ENCODE assay signal across 10 cellular contexts in genomic region chr9:137269231-137269772, GRCh38. TPM values are rescaled to one million over a fixed set of nuclear protein-coding genes. Genes with fewer than 3 reads are reported as not detected.
DNase-seq lines count a peak whose midpoint lies in the region; ATAC-seq and TF ChIP-seq lines count a peak whose summit lies in the region.
"Had no signal": no experiment of that assay in that cellular context is flagged by ENCODE, and none has a peak within 500 bp of the region (broad histone marks: within the 10 kb centered on the region; RNA-seq: fewer than 3 reads in every experiment).

No MANE protein-coding gene starts in this region.

- TF ChIP-seq EP300 in suprapubic skin (IDR thresholded peaks at IDR 0.05), result no peak

- no peaks in the 10 kb centered on the region for H3K27me3 ChIP-seq in adipocyte (replicated peaks; ENCODE audit: control insufficient read depth, insufficient read depth, low read length)
- no peaks in the 10 kb centered on the region for H3K27me3 ChIP-seq in suprapubic skin
- H3K27me3 ChIP-seq: cardiac muscle cell had no signal

- no peaks in the 10 kb centered on the region for H3K27me3 Mint-ChIP-seq in Calu3 (ENCODE audit: unreplicated experiment)
- no peaks in the 10 kb centered on the region for H3K27me3 Mint-ChIP-seq in activated T-cell treated with anti-CD3 and anti-CD28 coated beads, Interleukin-2, amount 50 U/mL, for 24 hours

- no peak overlapping the region for H3K27ac Mint-ChIP-seq in Calu3 (ENCODE audit: unreplicated experiment)
- no peak overlapping the region for H3K27ac Mint-ChIP-seq in activated T-cell treated with anti-CD3 and anti-CD28 coated beads, Interleukin-2, amount 50 U/mL, for 24 hours

- H3K27ac ChIP-seq in suprapubic skin, result peak overlapping the region; percentile 66
- H3K27ac ChIP-seq: cardiac muscle cell had no signal

- no TSS peak for BruUV-seq in Calu3 (replicated peaks; lab: Mats Ljungman, UMichigan)

- H3K4me1 Mint-ChIP-seq in Calu3 (ENCODE audit: low read depth, unreplicated experiment), result peaks cover 10% of the 10 kb centered on the region
- peaks cover 10% of the 10 kb centered on the region for H3K4me1 Mint-ChIP-seq in activated T-cell treated with anti-CD3 and anti-CD28 coated beads, Interleukin-2, amount 50 U/mL, for 24 hours (ENCODE audit: low read depth)

- TF ChIP-seq POLR2A in GM19099 (IDR thresholded peaks at IDR 0.05; ENCODE audit: extremely low read depth, insufficient read length, low read depth) (peak; percentile 42), suprapubic skin (IDR thresholded peaks at IDR 0.05) (no peak)

- H3K9ac ChIP-seq in adipocyte (ENCODE audit: low read length), result no peak overlapping the region

- TF ChIP-seq CTCF in suprapubic skin (IDR thresholded peaks at IDR 0.05) (no peak), Calu3 (IDR thresholded peaks at IDR 0.05; ENCODE audit: unreplicated experiment) (no peak)

- H3K4me3 Mint-ChIP-seq in Calu3 (ENCODE audit: low read depth, unreplicated experiment), result no peak overlapping the region
- no peak overlapping the region for H3K4me3 Mint-ChIP-seq in activated T-cell treated with anti-CD3 and anti-CD28 coated beads, Interleukin-2, amount 50 U/mL, for 24 hours

- peaks cover 48% of the 10 kb centered on the region for H3K36me3 ChIP-seq in adipocyte (ENCODE audit: control insufficient read depth, insufficient read depth, low read length, severe bottlenecking)
- H3K36me3 ChIP-seq in suprapubic skin, result peaks cover 54% of the 10 kb centered on the region

- intact Hi-C loops in Calu3 (cut with micrococcal nuclease; ENCODE audit: unreplicated experiment), result no loop called here

- CTCF ChIA-PET in Calu3 (lab: Charles Lee), result no interaction called here

- H3K9me3 Mint-ChIP-seq in Calu3 (ENCODE audit: low read depth, unreplicated experiment), result no peaks in the 10 kb centered on the region
- no peaks in the 10 kb centered on the region for H3K9me3 Mint-ChIP-seq in activated T-cell treated with anti-CD3 and anti-CD28 coated beads, Interleukin-2, amount 50 U/mL, for 24 hours

- H3K9me3 ChIP-seq in adipocyte (ENCODE audit: control insufficient read depth, low read length) (no peaks in the 10 kb centered on the region), suprapubic skin (no peaks in the 10 kb centered on the region)

- ATAC-seq in HG02938 (IDR thresholded peaks at IDR 0.05; ENCODE audit: unreplicated experiment), result no peak

- H3K4me3 ChIP-seq in adipocyte (ENCODE audit: low read length) (no peak overlapping the region), suprapubic skin (no peak overlapping the region)
- H3K4me3 ChIP-seq: cardiac muscle cell had no signal

- peaks cover 43% of the 10 kb centered on the region for H3K36me3 Mint-ChIP-seq in Calu3 (ENCODE audit: insufficient read depth, unreplicated experiment)
- peaks cover 78% of the 10 kb centered on the region for H3K36me3 Mint-ChIP-seq in activated T-cell treated with anti-CD3 and anti-CD28 coated beads, Interleukin-2, amount 50 U/mL, for 24 hours (ENCODE audit: low read depth)

- WGBS in suprapubic skin, result 41% methylated on average over 17 of the region's 17 CpGs

- DNase-seq in adipocyte (ENCODE audit: low read depth) (peak; percentile 35), iris pigment epithelial cell (ENCODE audit: low read depth) (peak; percentile 65), suprapubic skin (ENCODE audit: low spot score in 2 of 2) (peak in 1 of 2 donors; percentile 62), Calu3 (no peak), NCI-H524 treated with DMSO at 0.1 percent for 48 hours (lab: John Stamatoyannopoulos, UW) (no peak)
- DNase-seq in activated T-cell treated with anti-CD3 and anti-CD28 coated beads, Interleukin-2, amount 50 U/mL, for 24 hours, result no peak
- DNase-seq: activated CD4-positive, CD25-positive, alpha-beta regulatory T cell treated with anti-CD3 and anti-CD28 coated beads, Interleukin-2, amount 50 U/mL, for 72 hours had no signal

- H3K4me1 ChIP-seq in adipocyte (ENCODE audit: control insufficient read depth, insufficient read depth, low read length) (peaks cover 3% of the 10 kb centered on the region), suprapubic skin (peaks cover 48% of the 10 kb centered on the region)

RNA-seq across cellular contexts. Expression of gene TOR4A, which starts 8.2 kb away (rescaled TPM):
- total RNA-seq in suprapubic skin, result 1 to 10 TPM; 3.5 to 9.2 (median 4.4) TPM
- 51.8 and 60.2 TPM in 2 replicates for total RNA-seq in Calu3 (2022)

RNA-seq across cellular contexts. Expression of gene NELFB, which starts 14.2 kb away (rescaled TPM):
- total RNA-seq in suprapubic skin (10 to 100 TPM; 45.0 to 54.2 (median 50.9) TPM), Calu3 (2022) (41.8 and 43.5 TPM in 2 replicates)

RNA-seq across cellular contexts. Expression of gene STPG3, which starts 18.2 kb away (rescaled TPM):
- 1 to 10 TPM in 1 of 4 donors, not detected in 3; 1.2 TPM for total RNA-seq in suprapubic skin
- total RNA-seq in Calu3 (2022), result not detected in 2 replicates

RNA-seq across cellular contexts. Expression of gene TUBB4B, which starts 28.2 kb away (rescaled TPM):
- total RNA-seq in suprapubic skin, result 100 to 1,000 TPM; 225 to 708 (median 639) TPM
- 360 and 383 TPM in 2 replicates for total RNA-seq in Calu3 (2022)

RNA-seq across cellular contexts. Expression of gene NRARP, which starts 32.8 kb away (rescaled TPM):
- total RNA-seq in suprapubic skin (10 to 100 TPM; 25.3 to 69.0 (median 65.5) TPM), Calu3 (2022) (32.6 and 32.9 TPM in 2 replicates)

Comparison
In these comparisons a context has a peak if more than half of its experiments do, and no peak if none do; other contexts are left out.
1. DNase-seq: peak in adipocyte (single experiment) and iris pigment epithelial cell (single experiment); none in Calu3 (single experiment), NCI-H524 treated with DMSO at 0.1 percent for 48 hours (single experiment) and activated T-cell treated with anti-CD3 and anti-CD28 coated beads, Interleukin-2, amount 50 U/mL, for 24 hours (single experiment).